1 cellular context compared by ENCODE assay signal in the genomic region with DNA sequence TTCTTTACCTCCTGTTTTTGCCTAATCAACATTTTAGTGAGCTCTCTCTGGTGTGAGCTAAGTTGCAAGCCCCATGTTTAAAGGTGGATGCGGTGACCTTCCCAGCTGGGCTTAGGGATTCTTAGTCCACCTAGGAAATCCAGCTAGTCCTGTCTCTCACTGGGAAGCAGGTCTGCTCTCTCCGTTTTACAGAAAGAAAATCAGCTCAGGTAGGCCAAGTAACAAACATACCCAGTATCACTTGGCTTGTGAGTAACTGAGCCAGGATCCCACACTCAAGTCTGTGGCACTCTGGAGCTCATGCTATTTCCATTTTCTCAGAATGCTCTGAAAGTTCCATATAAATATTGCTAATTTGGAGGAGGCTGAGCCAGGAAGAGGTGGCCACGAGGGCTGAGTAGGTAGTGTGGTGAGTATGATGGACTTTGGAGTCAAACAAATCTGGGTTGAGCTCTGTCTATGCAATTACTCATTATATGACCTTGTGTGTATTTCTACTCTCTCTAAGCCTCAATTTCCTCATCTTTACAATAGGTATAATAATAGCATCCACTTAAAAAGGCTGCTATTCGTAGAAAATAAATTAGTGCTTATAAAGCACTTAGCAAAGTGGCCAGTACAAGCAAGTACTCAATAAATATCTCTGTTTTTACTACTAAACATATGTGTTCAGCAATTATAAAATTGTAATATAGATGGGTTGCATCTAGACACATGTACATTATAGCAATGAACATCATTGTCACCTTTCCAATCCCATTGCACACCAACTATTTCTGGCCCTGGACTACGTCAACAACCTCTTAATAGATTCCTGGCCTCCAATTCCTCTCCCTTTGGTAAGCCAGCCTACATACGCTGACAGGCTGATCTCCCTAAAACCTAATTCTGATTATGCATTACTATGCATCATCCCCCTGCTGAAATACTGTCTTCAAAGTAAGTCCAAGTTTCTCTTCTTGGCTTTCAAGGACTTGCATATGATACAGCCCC.
TF ChIP-seq lines count a peak whose summit lies in the region.

No MANE protein-coding gene starts in this region.

TF ChIP-seq in HepG2, 621 proteins besides CTCF, POLR2A, EP300 and RAD21 (continued from another document):
- peak; percentile 65; the same call in 1 of the 2 replicates for TF ChIP-seq HNF4G (IDR thresholded peaks at IDR 0.05; ENCODE audit: borderline replicate concordance, low read depth, low read length)
- no peak for TF ChIP-seq HNF4G (CRISPR knock-in tag; IDR thresholded peaks at IDR 0.05; ENCODE audit: borderline replicate concordance, low read depth)
- TF ChIP-seq PBX3 (CRISPR knock-in tag; IDR thresholded peaks at IDR 0.05; ENCODE audit: borderline replicate concordance): no peak
- TF ChIP-seq HDAC2 (CRISPR knock-in tag; IDR thresholded peaks at IDR 0.05): peak; percentile 64
- no peak for TF ChIP-seq PAF1 (CRISPR knock-in tag; IDR thresholded peaks at IDR 0.05)
- TF ChIP-seq NCOA2 (CRISPR knock-in tag; IDR thresholded peaks at IDR 0.05): peak; percentile 45; the same call in 1 of the 2 replicates
- TF ChIP-seq NCOR1 (IDR thresholded peaks at IDR 0.05; ENCODE audit: borderline replicate concordance, low read length): peak; percentile 58; the same call in 1 of the 2 replicates
- TF ChIP-seq ZNF629 (CRISPR knock-in tag; conservative IDR thresholded peaks at IDR 0.05): peak; percentile 98
- peak; percentile 53; the same call in 1 of the 2 replicates for TF ChIP-seq SOX5 (CRISPR knock-in tag; IDR thresholded peaks at IDR 0.05; ENCODE audit: borderline replicate concordance)
- peak; percentile 94 for TF ChIP-seq ZMYM2 (CRISPR knock-in tag; IDR thresholded peaks at IDR 0.05)
TF ChIP-seq in HepG2: peak in this region for 57.
